Comparison of ENCODE assay signal across 8 cellular contexts in the genomic region with DNA sequence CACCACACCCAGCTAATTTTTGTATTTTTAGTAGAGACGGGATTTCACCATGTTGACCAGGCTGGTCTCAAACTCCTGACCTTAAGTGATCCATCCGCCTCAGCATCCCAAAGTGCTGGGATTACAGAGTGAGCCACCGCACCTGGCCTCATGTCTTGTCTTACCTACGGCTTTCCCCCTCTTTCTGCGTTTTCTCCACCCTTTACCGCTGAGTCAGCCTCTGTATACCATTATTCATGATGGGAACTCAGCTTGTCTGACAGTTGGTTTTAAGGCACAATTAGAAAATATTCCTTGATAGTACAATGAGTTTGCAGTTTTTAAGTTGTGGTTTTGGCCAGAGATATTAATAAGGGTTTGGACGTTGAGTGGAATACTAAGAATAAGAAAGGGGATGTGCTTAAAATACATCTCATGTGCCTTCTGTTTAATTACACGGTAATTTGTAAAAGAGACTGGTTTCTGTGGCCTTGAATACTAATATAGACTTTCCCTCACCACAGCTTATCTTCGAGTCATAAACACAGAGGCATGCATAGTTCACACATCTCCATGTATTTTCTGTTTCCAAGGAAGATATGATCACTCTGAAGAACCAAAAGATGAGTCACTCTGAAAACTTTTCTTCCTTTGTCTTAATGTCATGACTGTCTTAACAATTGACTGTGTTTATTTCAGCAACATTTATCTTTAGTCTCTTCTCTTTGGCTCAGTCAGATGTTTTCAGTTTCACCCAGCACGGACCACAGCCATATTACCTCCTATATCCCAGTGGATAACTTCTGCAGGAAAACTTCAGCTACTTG. TPM values are rescaled to one million over a fixed set of nuclear protein-coding genes. Genes with fewer than 3 reads are reported as not detected.
DNase-seq lines count a peak whose midpoint lies in the region; ATAC-seq and TF ChIP-seq lines count a peak whose summit lies in the region.

No MANE protein-coding gene starts in this region.

- H3K27ac ChIP-seq in left ventricle myocardium inferior (replicated peaks) (peak overlapping the region; percentile 82), vagina (peak overlapping the region; percentile 10), Peyer's patch (peak overlapping the region in 2 of 4 donors; percentile 7 to 26)

- intact Hi-C loops in left ventricle myocardium inferior (cut with micrococcal nuclease): no loop called here
- intact Hi-C loops in Right ventricle myocardium inferior (cut with DNase I): no loop called here
- intact Hi-C loops in vagina (cut with DNase I): no loop called here

- H3K4me3 Mint-ChIP-seq in T-helper 1 cell treated with Interleukin-12 subunit alpha and Interleukin-12 subunit beta and Interleukin-4 antibody, amounts not matched to agents 30 μg/mL and 1 μg/mL, for 36 hours: peak overlapping the region; percentile 27

- H3K27me3 Mint-ChIP-seq in T-helper 1 cell treated with Interleukin-12 subunit alpha and Interleukin-12 subunit beta and Interleukin-4 antibody, amounts not matched to agents 30 μg/mL and 1 μg/mL, for 36 hours (ENCODE audit: low read depth): no peaks in the 10 kb centered on the region

- TF ChIP-seq POLR2A in vagina (IDR thresholded peaks at IDR 0.05) (no peak), Peyer's patch (IDR thresholded peaks at IDR 0.05) (no peak)

- no peak for TF ChIP-seq CTCF in left ventricle myocardium inferior (IDR thresholded peaks at IDR 0.05; ENCODE audit: borderline replicate concordance)
- no peak for TF ChIP-seq CTCF in fibroblast of pulmonary artery (IDR thresholded peaks at IDR 0.05; ENCODE audit: low read length, missing control alignments)
- no peak for TF ChIP-seq CTCF in vagina (IDR thresholded peaks at IDR 0.05)
- TF ChIP-seq CTCF in Peyer's patch (IDR thresholded peaks at IDR 0.05): no peak

- H3K36me3 ChIP-seq in left ventricle myocardium inferior: no peaks in the 10 kb centered on the region
- H3K36me3 ChIP-seq in vagina: no peaks in the 10 kb centered on the region
- no peaks in the 10 kb centered on the region for H3K36me3 ChIP-seq in Peyer's patch
- H3K36me3 ChIP-seq in H7 (replicated peaks; ENCODE audit: control insufficient read depth, insufficient read depth, low read length): no peaks in the 10 kb centered on the region

- H3K27ac Mint-ChIP-seq in T-helper 1 cell treated with Interleukin-12 subunit alpha and Interleukin-12 subunit beta and Interleukin-4 antibody, amounts not matched to agents 30 μg/mL and 1 μg/mL, for 36 hours: peak overlapping the region; percentile 82

- H3K4me3 ChIP-seq in left ventricle myocardium inferior: no peak overlapping the region
- peak overlapping the region; percentile 22 for H3K4me3 ChIP-seq in fibroblast of pulmonary artery (replicated peaks; ENCODE audit: low read depth, low read length)
- no peak overlapping the region for H3K4me3 ChIP-seq in vagina
- H3K4me3 ChIP-seq in Peyer's patch: no peak overlapping the region
- H3K4me3 ChIP-seq in H7 (ENCODE audit: insufficient read depth, low read depth, low read length): no peak overlapping the region

- H3K27me3 ChIP-seq in left ventricle myocardium inferior (ENCODE audit: low read depth): no peaks in the 10 kb centered on the region
- no peaks in the 10 kb centered on the region for H3K27me3 ChIP-seq in vagina
- no peaks in the 10 kb centered on the region for H3K27me3 ChIP-seq in Peyer's patch
- no peaks in the 10 kb centered on the region for H3K27me3 ChIP-seq in H7 (ENCODE audit: control insufficient read depth, insufficient read depth, low read length)

- no peak for DNase-seq in left ventricle myocardium inferior
- no peak for DNase-seq in Right ventricle myocardium inferior (ENCODE audit: missing footprints)
- DNase-seq in fibroblast of pulmonary artery (ENCODE audit: low read depth): peak; percentile 92
- no peak for DNase-seq in vagina (ENCODE audit: extremely low spot score in 2 of 2)
- no peak for DNase-seq in Peyer's patch
- no peak for DNase-seq in H7

- H3K4me1 ChIP-seq in left ventricle myocardium inferior: peaks cover 60% of the 10 kb centered on the region
- H3K4me1 ChIP-seq in vagina: peaks cover 5% of the 10 kb centered on the region
- H3K4me1 ChIP-seq in Peyer's patch: peaks cover 0 to 29% (median 4%) of the 10 kb centered on the region in 4 donors

- H3K36me3 Mint-ChIP-seq in T-helper 1 cell treated with Interleukin-12 subunit alpha and Interleukin-12 subunit beta and Interleukin-4 antibody, amounts not matched to agents 30 μg/mL and 1 μg/mL, for 36 hours (ENCODE audit: low read depth): peaks cover 8% of the 10 kb centered on the region

- peaks cover 50% of the 10 kb centered on the region for H3K4me1 Mint-ChIP-seq in T-helper 1 cell treated with Interleukin-12 subunit alpha and Interleukin-12 subunit beta and Interleukin-4 antibody, amounts not matched to agents 30 μg/mL and 1 μg/mL, for 36 hours (ENCODE audit: low read depth)

- H3K9me3 ChIP-seq in left ventricle myocardium inferior (replicated peaks) (no peaks in the 10 kb centered on the region), vagina (no peaks in the 10 kb centered on the region), Peyer's patch (no peaks in the 10 kb centered on the region)

- no peak for ATAC-seq in Right ventricle myocardium inferior
- ATAC-seq in HG03039 (IDR thresholded peaks at IDR 0.05; ENCODE audit: unreplicated experiment): no peak

- H3K9me3 Mint-ChIP-seq in T-helper 1 cell treated with Interleukin-12 subunit alpha and Interleukin-12 subunit beta and Interleukin-4 antibody, amounts not matched to agents 30 μg/mL and 1 μg/mL, for 36 hours: peaks cover 4% of the 10 kb centered on the region

RNA-seq across cellular contexts. Expression of a gene that starts 54.3 kb away (rescaled TPM):
- 8.1 TPM for total RNA-seq in left ventricle myocardium inferior
- 13.8 TPM for total RNA-seq in Right ventricle myocardium inferior
- total RNA-seq in vagina: 8.1 TPM
- 10 to 100 TPM in 1 of 4 donors, 1 to 10 TPM in 3; 1.9 to 12.4 (median 5.2) TPM for total RNA-seq in Peyer's patch
- 22.3 and 25.3 TPM in 2 replicates for total RNA-seq in H7 (2014; rRNA removed; shearing (Covaris generic))
